ENCODE assay signal across 9 cellular contexts in genomic region chr2:85155057-85155456, GRCh38. TPM values are rescaled to one million over a fixed set of nuclear protein-coding genes. Genes with fewer than 3 reads are reported as not detected.
A peak's percentile ranks its signal among the peaks of the same experiment; 100 is the strongest.
DNase-seq lines count a peak whose midpoint lies in the region; ATAC-seq, FAIRE-seq and TF ChIP-seq lines count a peak whose summit lies in the region.
"Not testable (repeated sequence)": the region's sequence is repeated elsewhere in the genome, so short reads cannot be mapped to it uniquely, and the experiment has no call there.
"Had no signal": no experiment of that assay in that cellular context is flagged by ENCODE, and none has a peak within 500 bp of the region (broad histone marks: within the 10 kb centered on the region; RNA-seq: fewer than 3 reads in every experiment).

No MANE protein-coding gene starts in this region.

- TF ChIP-seq EP300 in gastroesophageal sphincter (IDR thresholded peaks at IDR 0.05); upper lobe of left lung (IDR thresholded peaks at IDR 0.05): not testable (repeated sequence)

- H3K27me3 ChIP-seq in astrocyte (ENCODE audit: insufficient read depth, low read length); gastroesophageal sphincter; lower lobe of right lung (ENCODE audit: low read depth); smooth muscle cell (ENCODE audit: low read depth); upper lobe of left lung: not testable (repeated sequence)

- not testable (repeated sequence) for H3K9ac ChIP-seq in astrocyte (ENCODE audit: low read length)
- H3K9ac ChIP-seq in smooth muscle cell (ENCODE audit: low read depth), result peak overlapping the region; percentile 60

- not testable (repeated sequence) for H3K9me3 Mint-ChIP-seq in astrocyte (ENCODE audit: unreplicated experiment); chondrocyte (ENCODE audit: low read depth)

- H3K9me3 ChIP-seq in astrocyte (ENCODE audit: insufficient read depth, low read depth, low read length); gastroesophageal sphincter; lower lobe of right lung; smooth muscle cell (replicated peaks; ENCODE audit: low read depth); upper lobe of left lung: not testable (repeated sequence)

- H3K4me1 Mint-ChIP-seq in astrocyte (ENCODE audit: low read depth, unreplicated experiment) (peaks cover 36% of the 10 kb centered on the region), chondrocyte (ENCODE audit: low read depth) (peaks cover 46% of the 10 kb centered on the region)

- not testable (repeated sequence) for FAIRE-seq in astrocyte (lab: Jason Lieb, UNC)

- H3K4me1 ChIP-seq in astrocyte (ENCODE audit: insufficient read depth, low read length), result peaks cover 21% of the 10 kb centered on the region
- H3K4me1 ChIP-seq in gastroesophageal sphincter, result peaks cover 6 to 74% (median 41%) of the 10 kb centered on the region in 3 donors
- peaks cover 44% of the 10 kb centered on the region for H3K4me1 ChIP-seq in lower lobe of right lung
- H3K4me1 ChIP-seq in smooth muscle cell (ENCODE audit: low read depth), result peaks cover 23% of the 10 kb centered on the region
- H3K4me1 ChIP-seq in upper lobe of left lung, result peaks cover 26 to 45% (median 36%) of the 10 kb centered on the region in 4 donors

- not testable (repeated sequence) for DNase-seq in astrocyte (ENCODE audit: low read depth); chondrocyte (ENCODE audit: low spot score); lower lobe of right lung; smooth muscle cell (lab: John Stamatoyannopoulos, UW; ENCODE audit: unreplicated experiment); upper lobe of left lung

- TF ChIP-seq POLR2A in gastroesophageal sphincter (IDR thresholded peaks at IDR 0.05); upper lobe of left lung (IDR thresholded peaks at IDR 0.05): not testable (repeated sequence)

- H3K79me2 ChIP-seq in astrocyte (ENCODE audit: insufficient read depth, low read length) (peaks cover 22% of the 10 kb centered on the region), smooth muscle cell (ENCODE audit: low read depth) (peaks cover 59% of the 10 kb centered on the region)

- not testable (repeated sequence) for TF ChIP-seq CTCF in astrocyte (IDR thresholded peaks at IDR 0.05; ENCODE audit: insufficient read depth, low read depth, low read length); chondrocyte (IDR thresholded peaks at IDR 0.05); gastroesophageal sphincter (IDR thresholded peaks at IDR 0.05); lower lobe of right lung (IDR thresholded peaks at IDR 0.05); smooth muscle cell (IDR thresholded peaks at IDR 0.05; ENCODE audit: borderline replicate concordance, insufficient read depth, poor library complexity, severe bottlenecking); upper lobe of left lung (IDR thresholded peaks at IDR 0.05)

- not testable (repeated sequence) for ATAC-seq in gastroesophageal sphincter; lower lobe of right lung; upper lobe of left lung (ENCODE audit: low FRiP score in 2 of 2)

- not testable (repeated sequence) for H3K27me3 Mint-ChIP-seq in astrocyte (ENCODE audit: low read depth, unreplicated experiment); chondrocyte (ENCODE audit: low read depth)

- WGBS in gastroesophageal sphincter (ENCODE audit: low coverage in 1 of 2), 2 donors, result 89 to 94% methylated on average over 3 of the region's 7 CpGs
- 97% methylated on average over 7 of the region's 7 CpGs for WGBS in smooth muscle cell (ENCODE audit: low lambda C conversion rate)
- WGBS in upper lobe of left lung, 2 donors, result 95 to 97% methylated on average over 7 of the region's 7 CpGs

- not testable (repeated sequence) for H3K4me3 Mint-ChIP-seq in astrocyte (ENCODE audit: unreplicated experiment); chondrocyte (ENCODE audit: unreplicated experiment)

- peaks cover 12% of the 10 kb centered on the region for H3F3A ChIP-seq in smooth muscle cell (ENCODE audit: low read depth)

- H4K20me1 ChIP-seq in astrocyte (ENCODE audit: insufficient read depth, low read length) (peaks cover 68% of the 10 kb centered on the region), smooth muscle cell (ENCODE audit: low read depth) (peaks cover 88% of the 10 kb centered on the region)

- H3K27ac Mint-ChIP-seq in astrocyte (ENCODE audit: unreplicated experiment) (peak overlapping the region; percentile 31), chondrocyte (ENCODE audit: unreplicated experiment) (peak overlapping the region; percentile 79)

- H3K4me3 ChIP-seq in astrocyte (ENCODE audit: insufficient read depth, low read depth, low read length); gastroesophageal sphincter; lower lobe of right lung; smooth muscle cell; upper lobe of left lung: not testable (repeated sequence)

- intact Hi-C loops in lower lobe of right lung (cut with DNase I), result not testable (repeated sequence)

- not testable (repeated sequence) for H3K36me3 ChIP-seq in astrocyte (ENCODE audit: insufficient read depth, low read length); gastroesophageal sphincter; lower lobe of right lung; smooth muscle cell (ENCODE audit: low read depth); upper lobe of left lung

- not testable (repeated sequence) for H3K27ac ChIP-seq in astrocyte (ENCODE audit: low read depth, low read length)
- H3K27ac ChIP-seq in gastroesophageal sphincter (peak overlapping the region in 3 of 4 donors; percentile 57 to 74 (median 64)), lower lobe of right lung (peak overlapping the region; percentile 22), smooth muscle cell (ENCODE audit: low read depth) (peak overlapping the region; percentile 87), upper lobe of left lung (peak overlapping the region; percentile 37 to 56 (median 52))

- H2AFZ ChIP-seq in astrocyte (ENCODE audit: low read depth, low read length); smooth muscle cell (ENCODE audit: low read depth): not testable (repeated sequence)

- not testable (repeated sequence) for H3K4me2 ChIP-seq in astrocyte (ENCODE audit: low read length)
- H3K4me2 ChIP-seq in smooth muscle cell, result peak overlapping the region; percentile 43

- H3K36me3 Mint-ChIP-seq in astrocyte (ENCODE audit: low read depth, unreplicated experiment), result peaks cover 17% of the 10 kb centered on the region
- not testable (repeated sequence) for H3K36me3 Mint-ChIP-seq in chondrocyte (ENCODE audit: low read depth)

RNA-seq across cellular contexts. Expression of gene TCF7L1, which starts 21.9 kb away (rescaled TPM):
- total RNA-seq in astrocyte (27.2 and 30.8 TPM in 2 replicates), chondrocyte (18.9 to 35.0 TPM (median 34.1 TPM) in 3 replicates), gastroesophageal sphincter (10 to 100 TPM in 1 of 4 donors, 1 to 10 TPM in 3; 4.0 to 13.0 (median 5.3) TPM), lower lobe of right lung (17.1 TPM), smooth muscle cell (2.9 and 4.5 TPM in 2 replicates), upper lobe of left lung (10 to 100 TPM in 4 of 6 donors, 1 to 10 TPM in 2; 7.3 to 18.4 (median 11.2) TPM)
- polyA plus RNA-seq in smooth muscle cell, result 15.2 and 18.2 TPM in 2 replicates
- total RNA-seq: A172; CD4-positive, CD25-positive, alpha-beta regulatory T cell; CD8-positive, alpha-beta T cell had no signal
